Comparison of ENCODE assay signal across 24 cellular contexts in genomic region chr6:136508701-136509387, GRCh38. TPM values are rescaled to one million over a fixed set of nuclear protein-coding genes. Genes with fewer than 3 reads are reported as not detected.
DNase-seq lines count a peak whose midpoint lies in the region; ATAC-seq, FAIRE-seq and TF ChIP-seq lines count a peak whose summit lies in the region.
"Had no signal": no experiment of that assay in that cellular context is flagged by ENCODE, and none has a peak within 500 bp of the region (broad histone marks: within the 10 kb centered on the region; RNA-seq: fewer than 3 reads in every experiment).

No MANE protein-coding gene starts in this region.

- intact Hi-C loops in right lobe of liver (cut with DNase I): no loop called here
- intact Hi-C loops in posterior vena cava (cut with DNase I): no loop called here

- H3K9ac ChIP-seq in astrocyte (ENCODE audit: low read length): no peak overlapping the region
- H3K9ac ChIP-seq: neural progenitor cell had no signal

- no peak overlapping the region for H3K4me3 ChIP-seq in astrocyte (ENCODE audit: insufficient read depth, low read depth, low read length)
- no peak overlapping the region for H3K4me3 ChIP-seq in right lobe of liver
- H3K4me3 ChIP-seq: GM12878, neural progenitor cell, prostate gland had no signal

- H3K27ac ChIP-seq in astrocyte (ENCODE audit: low read depth, low read length) (no peak overlapping the region), right lobe of liver (peak overlapping the region; percentile 59 to 92 (median 88))
- H3K27ac ChIP-seq: neural progenitor cell, prostate gland had no signal

- no peak overlapping the region for H3K27ac Mint-ChIP-seq in astrocyte (ENCODE audit: unreplicated experiment)
- H3K27ac Mint-ChIP-seq: activated B cell treated with CpG ODN at 0.5 μM for 24 hours; activated T-cell treated with anti-CD3 and anti-CD28 coated beads, Interleukin-2, amount 50 U/mL, for 72 hours; memory B cell; neural progenitor cell; stimulated activated naive CD8-positive, alpha-beta T cell treated with anti-CD3 and anti-CD28 coated beads, Interleukin-15, Interleukin-2, amounts not matched to agents 100 ng/mL and 50 ng/mL, for 24 hours had no signal

- TF ChIP-seq POLR2A in right lobe of liver (IDR thresholded peaks at IDR 0.05): no peak

- no peaks in the 10 kb centered on the region for H4K20me1 ChIP-seq in astrocyte (ENCODE audit: insufficient read depth, low read length)

- H2AFZ ChIP-seq in astrocyte (ENCODE audit: low read depth, low read length): no peak overlapping the region
- H2AFZ ChIP-seq: neural progenitor cell had no signal

- peaks cover 4% of the 10 kb centered on the region for H3K4me1 Mint-ChIP-seq in astrocyte (ENCODE audit: low read depth, unreplicated experiment)
- H3K4me1 Mint-ChIP-seq: memory B cell had no signal

- no peaks in the 10 kb centered on the region for H3K9me3 Mint-ChIP-seq in astrocyte (ENCODE audit: unreplicated experiment)
- H3K9me3 Mint-ChIP-seq: activated B cell treated with CpG ODN at 0.5 μM for 24 hours; activated T-cell treated with anti-CD3 and anti-CD28 coated beads, Interleukin-2, amount 50 U/mL, for 72 hours; brain; CD4-positive, CD25-positive, alpha-beta regulatory T cell; memory B cell; neural progenitor cell; stimulated activated naive CD8-positive, alpha-beta T cell treated with anti-CD3 and anti-CD28 coated beads, Interleukin-15, Interleukin-2, amounts not matched to agents 100 ng/mL and 50 ng/mL, for 24 hours had no signal

- no peak overlapping the region for H3K4me3 Mint-ChIP-seq in astrocyte (ENCODE audit: unreplicated experiment)
- H3K4me3 Mint-ChIP-seq: activated B cell treated with CpG ODN at 0.5 μM for 24 hours; activated T-cell treated with anti-CD3 and anti-CD28 coated beads, Interleukin-2, amount 50 U/mL, for 72 hours; brain; CD4-positive, CD25-positive, alpha-beta regulatory T cell; memory B cell; neural progenitor cell; stimulated activated naive CD8-positive, alpha-beta T cell treated with anti-CD3 and anti-CD28 coated beads, Interleukin-15, Interleukin-2, amounts not matched to agents 100 ng/mL and 50 ng/mL, for 24 hours had no signal

- TF ChIP-seq CTCF in astrocyte (IDR thresholded peaks at IDR 0.05; ENCODE audit: insufficient read depth, low read depth, low read length) (no peak), right lobe of liver (IDR thresholded peaks at IDR 0.05) (no peak)

- WGBS in right lobe of liver (ENCODE audit: insufficient coverage, low coverage, low lambda C conversion rate, missing lambda C conversion rate): 38% methylated on average over 1 of the region's 1 CpG

- H3K4me2 ChIP-seq in astrocyte (ENCODE audit: low read length): no peak overlapping the region
- H3K4me2 ChIP-seq: neural progenitor cell had no signal

- DNase-seq in HT1080 (ENCODE audit: low read depth) (peak; percentile 10), NOMO-1 treated with DMSO at 0.1 percent for 48 hours (lab: John Stamatoyannopoulos, UW; ENCODE audit: unreplicated experiment) (peak; percentile 63), astrocyte (ENCODE audit: low read depth) (peak; percentile 24), right lobe of liver (no peak), mesenteric fat pad (ENCODE audit: low spot score) (no peak), NCI-H146 (lab: John Stamatoyannopoulos, UW) (no peak), posterior vena cava (ENCODE audit: low spot score) (no peak)
- DNase-seq: activated B cell treated with CpG ODN at 0.5 μM for 24 hours; activated CD4-positive, alpha-beta T cell treated with anti-CD3 and anti-CD28 coated beads, Interleukin-2, amount 50 U/mL, for 1 hour; activated naive CD4-positive, alpha-beta T cell; activated T-cell treated with anti-CD3 and anti-CD28 coated beads, Interleukin-2, amount 50 U/mL, for 72 hours; CD4-positive, CD25-positive, alpha-beta regulatory T cell; NCI-H1105; NCI-H2029 treated with DMSO at 0.1 percent for 48 hours; NCI-H748 treated with DMSO at 0.1 percent for 48 hours had no signal

- H3K36me3 ChIP-seq in astrocyte (ENCODE audit: insufficient read depth, low read length): no peaks in the 10 kb centered on the region
- H3K36me3 ChIP-seq in right lobe of liver: no peaks in the 10 kb centered on the region
- H3K36me3 ChIP-seq: neural progenitor cell, prostate gland had no signal

- H3K9me3 ChIP-seq in astrocyte (ENCODE audit: insufficient read depth, low read depth, low read length) (no peaks in the 10 kb centered on the region), right lobe of liver (no peaks in the 10 kb centered on the region)
- H3K9me3 ChIP-seq: prostate gland had no signal

- H3K4me1 ChIP-seq in astrocyte (ENCODE audit: insufficient read depth, low read length): no peaks in the 10 kb centered on the region
- peaks cover 0 to 49% (median 22%) of the 10 kb centered on the region in 4 donors for H3K4me1 ChIP-seq in right lobe of liver
- H3K4me1 ChIP-seq: prostate gland had no signal

- H3K27me3 ChIP-seq in astrocyte (ENCODE audit: insufficient read depth, low read length) (peaks cover 2% of the 10 kb centered on the region), right lobe of liver (no peaks in the 10 kb centered on the region)
- H3K27me3 ChIP-seq: neural progenitor cell had no signal

- ATAC-seq in right lobe of liver: peak; percentile 54 to 67 (median 56)
- ATAC-seq in HG02981 (IDR thresholded peaks at IDR 0.05; ENCODE audit: unreplicated experiment): no peak
- ATAC-seq: activated T-cell treated with anti-CD3 and anti-CD28 coated beads, Interleukin-2, amount 50 U/mL, for 72 hours; GM12878; HCT116 had no signal

- no peak for FAIRE-seq in astrocyte (lab: Jason Lieb, UNC)
- FAIRE-seq: D721Med, GM12878 had no signal

- no peaks in the 10 kb centered on the region for H3K36me3 Mint-ChIP-seq in astrocyte (ENCODE audit: low read depth, unreplicated experiment)
- H3K36me3 Mint-ChIP-seq: brain; CD4-positive, CD25-positive, alpha-beta regulatory T cell; memory B cell; neural progenitor cell had no signal

- H3K79me2 ChIP-seq in astrocyte (ENCODE audit: insufficient read depth, low read length): no peaks in the 10 kb centered on the region

- H3K27me3 Mint-ChIP-seq in astrocyte (ENCODE audit: low read depth, unreplicated experiment): no peaks in the 10 kb centered on the region
- H3K27me3 Mint-ChIP-seq: brain; CD4-positive, CD25-positive, alpha-beta regulatory T cell had no signal

RNA-seq across cellular contexts. Expression of gene MAP7, which starts 41.4 kb away (rescaled TPM):
- 1.7 and 2.1 TPM in 2 replicates for total RNA-seq in HT1080 (2014; rRNA removed; shearing (Covaris generic))
- 1.3 and 1.6 TPM in 2 replicates for polyA plus RNA-seq in HT1080 (2015; cell fraction: cytosol; rRNA removed)
- polyA plus RNA-seq in HT1080 (2015; cell fraction: nucleus; rRNA removed): 2.0 and 2.2 TPM in 2 replicates
- 2.8 and 3.3 TPM in 2 replicates for total RNA-seq in astrocyte
- 10 to 100 TPM; 14.8 to 20.9 (median 17.9) TPM for total RNA-seq in right lobe of liver
- 5.2 TPM for total RNA-seq in mesenteric fat pad
- 1 to 10 TPM; 2.7 to 3.1 TPM for total RNA-seq in posterior vena cava

Comparison
In these comparisons a context has a peak if more than half of its experiments do, and no peak if none do; other contexts are left out.
1. DNase-seq: peak in HT1080 (single experiment), NOMO-1 treated with DMSO at 0.1 percent for 48 hours (single experiment) and astrocyte (single experiment); none in right lobe of liver (0 of 3), mesenteric fat pad (single experiment), NCI-H146 (single experiment) and posterior vena cava (single experiment).